1 cellular context compared by ENCODE assay signal in genomic region chr19:34733266-34733825, GRCh38.
TF ChIP-seq lines count a peak whose summit lies in the region.

No MANE protein-coding gene starts in this region.

TF ChIP-seq in H1, 55 proteins besides CTCF, POLR2A, EP300 and RAD21:
- TF ChIP-seq HDAC2 (IDR thresholded peaks at IDR 0.05; ENCODE audit: borderline replicate concordance in 1 of 2, low read depth in 2 of 2, low read length in 2 of 2), result 0 out of 4 replicates have a peak, but pooled peaks of 1 of the 2 experiments have one; percentile 46
- TF ChIP-seq SIN3A (conservative IDR thresholded peaks at IDR 0.05 in 1 of 2, IDR thresholded peaks at IDR 0.05 in 1 of 2; ENCODE audit: low read depth in 1 of 2, low read length in 2 of 2), result peak in 1 of 2 experiments; percentile 82; a peak in 2 of 4 replicates
- no peak for TF ChIP-seq TAF1 (IDR thresholded peaks at IDR 0.05; ENCODE audit: low read depth, low read length)
- TF ChIP-seq CREB1 (IDR thresholded peaks at IDR 0.05), result no peak
- peak; percentile 9 for TF ChIP-seq KDM4A (IDR thresholded peaks at IDR 0.05; ENCODE audit: low read depth, low read length, severe bottlenecking)
- TF ChIP-seq MAX (IDR thresholded peaks at IDR 0.05), result peak; percentile 70; the same call in 1 of the 2 replicates
- peak; percentile 91 for TF ChIP-seq SAP30 (IDR thresholded peaks at IDR 0.05; ENCODE audit: insufficient read depth, insufficient replicate concordance, low read length)
